11 cellular contexts compared by ENCODE assay signal in the genomic region with DNA sequence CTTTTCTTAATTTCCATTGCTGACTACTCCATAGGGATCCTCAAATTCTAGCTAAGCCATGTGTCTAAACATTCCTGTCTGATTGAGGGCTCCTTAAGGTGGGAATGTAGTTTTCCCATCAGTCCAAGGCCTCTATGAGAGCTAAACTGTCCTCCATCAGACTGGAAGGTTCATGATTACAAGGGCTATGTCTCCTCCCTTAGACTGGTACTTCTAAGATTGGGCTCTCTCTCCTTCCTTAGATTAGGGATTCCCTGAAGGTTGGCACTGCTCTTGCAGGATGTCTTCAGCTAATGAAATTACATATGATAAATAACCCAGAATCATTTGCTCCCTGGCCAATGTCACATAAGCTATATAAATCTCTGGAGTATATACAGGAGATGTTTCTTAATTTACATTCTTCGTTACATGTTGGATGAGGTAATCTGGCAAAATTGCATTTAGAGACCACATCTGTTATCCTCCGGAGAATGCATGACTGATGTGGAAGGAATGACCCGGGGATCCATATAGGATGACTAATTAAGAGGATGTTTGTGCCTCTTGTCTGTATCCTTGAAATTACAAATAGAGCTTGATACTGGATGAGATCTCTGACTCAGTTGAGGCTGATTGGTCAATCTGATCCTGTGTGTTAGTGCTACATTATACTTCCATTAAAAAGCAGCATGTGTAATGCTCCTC. TPM values are rescaled to one million over a fixed set of nuclear protein-coding genes. Genes with fewer than 3 reads are reported as not detected.
A peak's percentile ranks its signal among the peaks of the same experiment; 100 is the strongest.
DNase-seq lines count a peak whose midpoint lies in the region; ATAC-seq and TF ChIP-seq lines count a peak whose summit lies in the region.
"Had no signal": no experiment of that assay in that cellular context is flagged by ENCODE, and none has a peak within 500 bp of the region (broad histone marks: within the 10 kb centered on the region; RNA-seq: fewer than 3 reads in every experiment).

No MANE protein-coding gene starts in this region.

- DNase-seq in HCEC 1CT (peak; percentile 99), fibroblast of the aortic adventitia (ENCODE audit: low read depth) (peak; percentile 93), smooth muscle cell of the brain vasculature (ENCODE audit: low read depth, low spot score) (peak; percentile 17), hypothalamus (lab: John Stamatoyannopoulos, UW) (no peak), T-helper 9 cell (no peak)
- no peak for DNase-seq in activated T-cell treated with anti-CD3 and anti-CD28 coated beads, Interleukin-2, amount 50 U/mL, for 48 hours
- DNase-seq: activated T-cell treated with anti-CD3 and anti-CD28 coated beads, Interleukin-2, amount 50 U/mL, for 24 hours; central memory CD4-positive, alpha-beta T cell; NCI-H1436 had no signal

- no peak overlapping the region for H3K4me3 ChIP-seq in fibroblast of the aortic adventitia (ENCODE audit: low read depth, low read length)

- TF ChIP-seq CTCF in fibroblast of the aortic adventitia (IDR thresholded peaks at IDR 0.05; ENCODE audit: insufficient read depth, low read length) = no peak

- ATAC-seq in SK-N-SH treated with all-trans-retinoic acid at 6 μM for 48 hours = peak; percentile 94

TF ChIP-seq in SK-N-SH treated with all-trans-retinoic acid at 6 μM for 48 hours, 23 proteins besides CTCF, POLR2A, EP300 and RAD21:
- no peak for TF ChIP-seq PPARA (CRISPR knock-in tag; IDR thresholded peaks at IDR 0.05; ENCODE audit: borderline replicate concordance)
- TF ChIP-seq ZNF70 (CRISPR knock-in tag; IDR thresholded peaks at IDR 0.05) = no peak
- TF ChIP-seq ZFP30 (CRISPR knock-in tag; IDR thresholded peaks at IDR 0.05) = no peak
- TF ChIP-seq ZNF8 (CRISPR knock-in tag; IDR thresholded peaks at IDR 0.05) = no peak
- no peak for TF ChIP-seq ZNF565 (CRISPR knock-in tag; conservative IDR thresholded peaks at IDR 0.05; ENCODE audit: low read depth)
- TF ChIP-seq ARNTL (CRISPR knock-in tag; IDR thresholded peaks at IDR 0.05; ENCODE audit: borderline replicate concordance, low read depth) = no peak
- no peak for TF ChIP-seq ESRRG (CRISPR knock-in tag; IDR thresholded peaks at IDR 0.05)
- TF ChIP-seq ISL1 (CRISPR knock-in tag; IDR thresholded peaks at IDR 0.05) = peak; percentile 23; the same call in 1 of the 2 replicates
- TF ChIP-seq GLIS3 (CRISPR knock-in tag; IDR thresholded peaks at IDR 0.05) = no peak

RNA-seq across cellular contexts. Expression of gene B4GALNT2, which starts 14.2 kb away (rescaled TPM):
- 0.45 TPM in 1 of 2 replicates, not detected in the other for total RNA-seq in fibroblast of the aortic adventitia (ENCODE audit: low replicate concordance)
- total RNA-seq: neural crest cell had no signal

Comparison
In these comparisons a context has a peak if more than half of its experiments do, and no peak if none do; other contexts are left out.
1. DNase-seq: peak in HCEC 1CT (single experiment), fibroblast of the aortic adventitia (single experiment) and smooth muscle cell of the brain vasculature (single experiment); none in hypothalamus (0 of 51), activated T-cell treated with anti-CD3 and anti-CD28 coated beads, Interleukin-2, amount 50 U/mL, for 48 hours (0 of 2) and T-helper 9 cell (single experiment).